ENCODE assay signal across 27 cellular contexts in the genomic region with DNA sequence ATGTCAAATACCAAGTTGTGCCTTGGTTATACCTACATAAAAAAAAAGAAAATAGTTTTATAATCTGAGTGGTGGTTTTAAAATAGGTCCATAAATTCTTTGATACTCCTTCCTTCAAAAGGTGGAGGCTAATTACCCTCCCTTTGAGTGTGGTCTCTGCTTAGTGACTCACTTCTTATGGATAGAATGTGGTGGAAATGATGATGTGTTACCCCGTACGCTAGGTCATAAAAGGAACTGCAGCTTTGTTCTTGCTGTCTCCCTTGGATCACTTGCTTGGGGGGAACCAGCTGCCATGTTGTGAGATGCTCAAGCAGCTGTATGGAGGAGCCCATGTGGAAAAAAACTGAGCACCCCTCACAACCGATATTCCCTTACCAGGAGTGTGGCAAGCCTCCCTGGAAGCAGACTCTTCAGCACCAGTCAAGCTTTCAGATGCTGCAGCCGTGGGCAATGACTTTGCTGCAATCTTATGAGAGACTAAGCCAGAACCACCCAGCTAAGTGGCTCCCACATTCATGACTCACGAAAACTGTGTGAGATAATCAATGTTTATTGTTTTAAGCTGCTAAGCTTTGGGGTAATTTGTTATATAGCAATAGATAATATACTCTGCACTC.
A peak's percentile ranks its signal among the peaks of the same experiment; 100 is the strongest.
DNase-seq lines count a peak whose midpoint lies in the region; ATAC-seq and TF ChIP-seq lines count a peak whose summit lies in the region.
"Had no signal": no experiment of that assay in that cellular context is flagged by ENCODE, and none has a peak within 500 bp of the region (broad histone marks: within the 10 kb centered on the region; RNA-seq: fewer than 3 reads in every experiment).

No MANE protein-coding gene starts in this region.

- H3K4me3 ChIP-seq in AG10803 (ENCODE audit: low read length) (no peak overlapping the region), HEK293 (ENCODE audit: low read depth, low read length) (no peak overlapping the region), hepatocyte (no peak overlapping the region), upper lobe of left lung (no peak overlapping the region)
- H3K4me3 ChIP-seq: thyroid gland had no signal

- no peak for ATAC-seq in HG03039 (IDR thresholded peaks at IDR 0.05; ENCODE audit: unreplicated experiment)
- ATAC-seq in upper lobe of left lung (ENCODE audit: low FRiP score in 2 of 2): no peak
- ATAC-seq: activated CD4-positive, CD25-positive, alpha-beta regulatory T cell treated with anti-CD3 and anti-CD28 coated beads, Interleukin-2, amount 50 U/mL, for 24 hours; activated CD8-positive, alpha-beta T cell treated with anti-CD3 and anti-CD28 coated beads, Interleukin-2, amount 10 ng/mL, durations not matched to agents 7 days and 5 days; HCT116; natural killer cell treated with Interleukin-12 subunit alpha and Interleukin-12 subunit beta and Interleukin-15 and Interleukin-18, amount 100 ng/mL, for 72 hours; sciatic nerve; SK-N-SH treated with all-trans-retinoic acid at 6 μM for 48 hours; stimulated activated effector memory CD8-positive, alpha-beta T cell treated with anti-CD3 and anti-CD28 coated beads, Interleukin-12 subunit alpha, Interleukin-12 subunit beta, amount 100 ng/mL, for 72 hours had no signal

- H3K27me3 ChIP-seq in hepatocyte (no peaks in the 10 kb centered on the region), upper lobe of left lung (no peaks in the 10 kb centered on the region)
- H3K27me3 ChIP-seq: thyroid gland had no signal

- POLR2A ChIA-PET in HEK293 (lab: Yijun Ruan, JAX): no interaction called here

- no peaks in the 10 kb centered on the region for H4K20me1 ChIP-seq in hepatocyte (ENCODE audit: insufficient read depth, poor library complexity, severe bottlenecking)

- H3K27ac ChIP-seq in HEK293 (ENCODE audit: extremely low read depth, low read depth, low read length) (no peak overlapping the region), hepatocyte (peak overlapping the region; percentile 57), upper lobe of left lung (no peak overlapping the region)
- H3K27ac ChIP-seq: parathyroid adenoma, thyroid gland had no signal

- H2AFZ ChIP-seq in hepatocyte: no peak overlapping the region
- H2AFZ ChIP-seq: parathyroid adenoma had no signal

- TF ChIP-seq CTCF in AG10803 (conservative IDR thresholded peaks at IDR 0.05; ENCODE audit: low read length) (no peak), HEK293 (tag by site-specific recombination; IDR thresholded peaks at IDR 0.05) (no peak), hepatocyte (IDR thresholded peaks at IDR 0.05; ENCODE audit: poor library complexity) (no peak), upper lobe of left lung (IDR thresholded peaks at IDR 0.05) (no peak)

- no peak overlapping the region for H3K4me3 Mint-ChIP-seq in activated T-cell treated with anti-CD3 and anti-CD28 coated beads, Interleukin-2, amount 50 U/mL, for 24 hours
- H3K4me3 Mint-ChIP-seq: activated CD8-positive, alpha-beta T cell treated with anti-CD3 and anti-CD28 coated beads, Interleukin-2, amount 10 ng/mL, durations not matched to agents 7 days and 5 days; CD4-positive, CD25-positive, alpha-beta regulatory T cell; natural killer cell treated with Interleukin-12 subunit alpha and Interleukin-12 subunit beta and Interleukin-15 and Interleukin-18, amount 100 ng/mL, for 72 hours; stimulated activated effector memory CD8-positive, alpha-beta T cell treated with anti-CD3 and anti-CD28 coated beads, Interleukin-12 subunit alpha, Interleukin-12 subunit beta, amount 100 ng/mL, for 72 hours had no signal

- H3K27ac Mint-ChIP-seq in activated T-cell treated with anti-CD3 and anti-CD28 coated beads, Interleukin-2, amount 50 U/mL, for 24 hours: no peak overlapping the region
- H3K27ac Mint-ChIP-seq: activated CD8-positive, alpha-beta T cell treated with anti-CD3 and anti-CD28 coated beads, Interleukin-2, amount 10 ng/mL, durations not matched to agents 7 days and 5 days; CD4-positive, CD25-positive, alpha-beta regulatory T cell; natural killer cell treated with Interleukin-12 subunit alpha and Interleukin-12 subunit beta and Interleukin-15 and Interleukin-18, amount 100 ng/mL, for 72 hours; stimulated activated effector memory CD8-positive, alpha-beta T cell treated with anti-CD3 and anti-CD28 coated beads, Interleukin-12 subunit alpha, Interleukin-12 subunit beta, amount 100 ng/mL, for 72 hours had no signal

- no peak for TF ChIP-seq EP300 in upper lobe of left lung (IDR thresholded peaks at IDR 0.05)

- CTCF ChIA-PET in HEK293 (lab: Yijun Ruan, JAX): interaction anchor here (0.7 kb wide), 1 partner anchor 138 kb away, joined by 3 read pairs; no protein-coding TSS in a partner anchor

- 67% methylated on average over 5 of the region's 5 CpGs for WGBS in hepatocyte (ENCODE audit: low lambda C conversion rate, missing lambda C conversion rate)
- 83 to 87% methylated on average over 5 of the region's 5 CpGs for WGBS in upper lobe of left lung, 2 donors

- H3K4me2 ChIP-seq in hepatocyte: peak overlapping the region; percentile 6

- DNase-seq in AG10803 (ENCODE audit: low read depth) (peak; percentile 27), astrocyte of the hippocampus (ENCODE audit: low read depth, low spot score) (peak; percentile 3), hepatocyte (ENCODE audit: low spot score) (peak; percentile 18), upper lobe of left lung (no peak), NCI-H1436 (lab: John Stamatoyannopoulos, UW) (no peak)
- no peak for DNase-seq in activated T-cell treated with anti-CD3 and anti-CD28 coated beads, Interleukin-2, amount 50 U/mL, for 24 hours
- DNase-seq: activated CD8-positive, alpha-beta T cell treated with anti-CD3 and anti-CD28 coated beads, Interleukin-2, amount 10 ng/mL, durations not matched to agents 7 days and 5 days; activated naive CD4-positive, alpha-beta T cell; activated T-cell treated with anti-CD3 and anti-CD28 coated beads, Interleukin-2, amount 50 U/mL, for 1 hour; CD4-positive, CD25-positive, alpha-beta regulatory T cell; DMS53; effector memory CD4-positive, alpha-beta T cell; kidney; NCI-H1417 treated with DMSO at 0.1 percent for 48 hours; NCI-H526; RPMI8226; T-helper 9 cell; thyroid gland had no signal

- no peaks in the 10 kb centered on the region for H3K79me2 ChIP-seq in hepatocyte
- H3K79me2 ChIP-seq: parathyroid adenoma had no signal

- H3K4me1 ChIP-seq in HEK293 (ENCODE audit: control insufficient read depth, insufficient read depth, low read length) (no peaks in the 10 kb centered on the region), hepatocyte (ENCODE audit: insufficient read depth) (peaks cover 4% of the 10 kb centered on the region), upper lobe of left lung (no peaks in the 10 kb centered on the region)
- H3K4me1 ChIP-seq: parathyroid adenoma, thyroid gland had no signal

- peaks cover 2% of the 10 kb centered on the region for H3K9me3 Mint-ChIP-seq in activated T-cell treated with anti-CD3 and anti-CD28 coated beads, Interleukin-2, amount 50 U/mL, for 24 hours
- H3K9me3 Mint-ChIP-seq: natural killer cell treated with Interleukin-12 subunit alpha and Interleukin-12 subunit beta and Interleukin-15 and Interleukin-18, amount 100 ng/mL, for 72 hours; stimulated activated effector memory CD8-positive, alpha-beta T cell treated with anti-CD3 and anti-CD28 coated beads, Interleukin-12 subunit alpha, Interleukin-12 subunit beta, amount 100 ng/mL, for 72 hours had no signal

- H3K36me3 ChIP-seq in HEK293 (ENCODE audit: control insufficient read depth in 2 of 2, insufficient read depth in 1 of 2, low read length in 2 of 2): no peaks in the 10 kb centered on the region
- H3K36me3 ChIP-seq in hepatocyte (replicated peaks; ENCODE audit: insufficient read depth, low read depth): no peaks in the 10 kb centered on the region
- no peaks in the 10 kb centered on the region for H3K36me3 ChIP-seq in upper lobe of left lung
- H3K36me3 ChIP-seq: thyroid gland had no signal

- no peaks in the 10 kb centered on the region for H3K36me3 Mint-ChIP-seq in activated T-cell treated with anti-CD3 and anti-CD28 coated beads, Interleukin-2, amount 50 U/mL, for 24 hours (ENCODE audit: low read depth)
- H3K36me3 Mint-ChIP-seq: CD4-positive, CD25-positive, alpha-beta regulatory T cell; natural killer cell treated with Interleukin-12 subunit alpha and Interleukin-12 subunit beta and Interleukin-15 and Interleukin-18, amount 100 ng/mL, for 72 hours; stimulated activated effector memory CD8-positive, alpha-beta T cell treated with anti-CD3 and anti-CD28 coated beads, Interleukin-12 subunit alpha, Interleukin-12 subunit beta, amount 100 ng/mL, for 72 hours had no signal

- H3K9me3 ChIP-seq in HEK293 (ENCODE audit: control insufficient read depth, insufficient read depth, low read depth, low read length) (no peaks in the 10 kb centered on the region), hepatocyte (ENCODE audit: low read depth) (no peaks in the 10 kb centered on the region), upper lobe of left lung (no peaks in the 10 kb centered on the region)
- H3K9me3 ChIP-seq: thyroid gland had no signal

- no peak for TF ChIP-seq POLR2A in upper lobe of left lung (IDR thresholded peaks at IDR 0.05)

- no peaks in the 10 kb centered on the region for H3K9me2 ChIP-seq in hepatocyte (replicated peaks; ENCODE audit: insufficient read depth)

- H3K4me1 Mint-ChIP-seq in activated T-cell treated with anti-CD3 and anti-CD28 coated beads, Interleukin-2, amount 50 U/mL, for 24 hours (ENCODE audit: low read depth): peaks cover 4% of the 10 kb centered on the region
- H3K4me1 Mint-ChIP-seq: stimulated activated effector memory CD8-positive, alpha-beta T cell treated with anti-CD3 and anti-CD28 coated beads, Interleukin-12 subunit alpha, Interleukin-12 subunit beta, amount 100 ng/mL, for 72 hours had no signal

- H3K27me3 Mint-ChIP-seq in activated T-cell treated with anti-CD3 and anti-CD28 coated beads, Interleukin-2, amount 50 U/mL, for 24 hours: no peaks in the 10 kb centered on the region

TF ChIP-seq in HEK293, 187 proteins besides CTCF, POLR2A, EP300 and RAD21:
- TF ChIP-seq ZNF792 (tag by site-specific recombination; IDR thresholded peaks at IDR 0.05) (no peak), TRIM28 (IDR thresholded peaks at IDR 0.05; ENCODE audit: borderline replicate concordance, low read length) (peak; percentile 38; the same call in 1 of the 2 replicates)
- TF ChIP-seq, protein P1, sequence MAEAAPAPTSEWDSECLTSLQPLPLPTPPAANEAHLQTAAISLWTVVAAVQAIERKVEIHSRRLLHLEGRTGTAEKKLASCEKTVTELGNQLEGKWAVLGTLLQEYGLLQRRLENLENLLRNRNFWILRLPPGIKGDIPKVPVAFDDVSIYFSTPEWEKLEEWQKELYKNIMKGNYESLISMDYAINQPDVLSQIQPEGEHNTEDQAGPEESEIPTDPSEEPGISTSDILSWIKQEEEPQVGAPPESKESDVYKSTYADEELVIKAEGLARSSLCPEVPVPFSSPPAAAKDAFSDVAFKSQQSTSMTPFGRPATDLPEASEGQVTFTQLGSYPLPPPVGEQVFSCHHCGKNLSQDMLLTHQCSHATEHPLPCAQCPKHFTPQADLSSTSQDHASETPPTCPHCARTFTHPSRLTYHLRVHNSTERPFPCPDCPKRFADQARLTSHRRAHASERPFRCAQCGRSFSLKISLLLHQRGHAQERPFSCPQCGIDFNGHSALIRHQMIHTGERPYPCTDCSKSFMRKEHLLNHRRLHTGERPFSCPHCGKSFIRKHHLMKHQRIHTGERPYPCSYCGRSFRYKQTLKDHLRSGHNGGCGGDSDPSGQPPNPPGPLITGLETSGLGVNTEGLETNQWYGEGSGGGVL (tag by site-specific recombination; IDR thresholded peaks at IDR 0.05): 0 out of 2 replicates have a peak, but pooled peaks have one; percentile 13
TF ChIP-seq in HEK293: peak in this region for 2.

Comparison
In these comparisons a context has a peak if more than half of its experiments do, and no peak if none do; other contexts are left out.
1. DNase-seq: peak in AG10803 (single experiment), astrocyte of the hippocampus (single experiment) and hepatocyte (single experiment); none in upper lobe of left lung (0 of 2), activated T-cell treated with anti-CD3 and anti-CD28 coated beads, Interleukin-2, amount 50 U/mL, for 24 hours (single experiment) and NCI-H1436 (single experiment).